ENCODE assay signal across 1 cellular context in the genomic region with DNA sequence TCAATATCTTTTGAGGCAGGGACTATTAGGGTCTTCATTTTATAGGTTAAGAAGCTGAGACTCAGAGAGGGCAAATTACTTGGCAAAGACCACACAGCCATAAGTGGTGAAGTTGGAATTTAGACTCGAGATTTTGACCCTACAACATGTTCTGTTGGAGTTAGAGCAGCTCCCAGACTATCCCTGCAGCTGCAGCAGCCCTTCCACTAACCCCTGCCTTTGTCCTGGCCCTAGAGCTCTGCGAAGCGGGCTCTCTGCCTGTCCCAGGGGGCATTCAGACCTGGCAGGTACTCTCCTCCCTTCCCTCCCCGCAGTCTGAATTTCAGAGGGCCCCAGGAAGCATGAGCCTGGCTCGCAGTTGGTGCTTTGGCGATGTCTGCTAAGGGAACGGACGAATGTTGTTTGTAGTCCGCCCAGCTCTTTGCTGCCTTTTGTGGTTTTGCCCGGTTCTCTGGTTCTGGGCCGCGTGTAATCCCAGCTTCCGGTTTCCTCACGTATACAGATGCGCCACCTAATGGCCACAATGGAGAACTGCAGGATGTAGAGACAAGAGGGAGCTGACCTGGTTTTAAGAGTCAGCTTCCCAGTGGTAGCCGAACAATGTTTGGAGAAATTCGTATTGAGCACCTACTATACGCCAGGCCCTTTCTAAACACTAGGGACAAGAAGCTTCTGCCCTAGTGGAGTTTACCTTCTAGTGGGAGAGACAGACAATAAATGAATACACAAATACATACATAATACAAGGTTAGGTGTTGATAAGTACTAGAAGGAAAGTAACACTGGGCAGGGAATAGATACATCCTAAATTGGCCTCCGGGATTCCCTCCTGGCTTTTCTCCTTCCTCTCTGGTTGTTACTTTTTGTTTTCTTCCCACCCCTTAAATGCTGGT.
TF ChIP-seq lines count a peak whose summit lies in the region.

No MANE protein-coding gene starts in this region.

TF ChIP-seq in endothelial cell of umbilical vein, 7 proteins besides CTCF, POLR2A, EP300 and RAD21 (continued from another document):
- TF ChIP-seq, protein P1, sequence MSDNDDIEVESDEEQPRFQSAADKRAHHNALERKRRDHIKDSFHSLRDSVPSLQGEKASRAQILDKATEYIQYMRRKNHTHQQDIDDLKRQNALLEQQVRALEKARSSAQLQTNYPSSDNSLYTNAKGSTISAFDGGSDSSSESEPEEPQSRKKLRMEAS (IDR thresholded peaks at IDR 0.05; ENCODE audit: insufficient read depth, insufficient read length): no peak
- TF ChIP-seq EZH2 (IDR thresholded peaks at IDR 0.05; ENCODE audit: borderline replicate concordance, low read depth, low read length, severe bottlenecking) (no peak), POLR2AphosphoS5 (IDR thresholded peaks at IDR 0.05; ENCODE audit: insufficient read depth, low read depth, low read length) (no peak), MYC (IDR thresholded peaks at IDR 0.05; ENCODE audit: low read depth, low read length) (no peak), GATA2 (IDR thresholded peaks at IDR 0.05; ENCODE audit: insufficient read depth, insufficient read length, low read depth, low read length) (no peak)
